Comparison of ENCODE assay signal across 1 cellular context in genomic region chr4:128848461-128848860, GRCh38.
A peak's percentile ranks its signal among the peaks of the same experiment; 100 is the strongest.
TF ChIP-seq lines count a peak whose summit lies in the region.

No MANE protein-coding gene starts in this region.

TF ChIP-seq in GM23338, 12 proteins besides CTCF, POLR2A, EP300 and RAD21 (continued from another document):
- 0 out of 2 replicates have a peak, but pooled peaks have one; percentile 14 for TF ChIP-seq POLR2AphosphoS5 (IDR thresholded peaks at IDR 0.05; ENCODE audit: low read depth)
